12 cellular contexts compared by ENCODE assay signal in genomic region chr2:53353372-53354111, GRCh38.
A peak's percentile ranks its signal among the peaks of the same experiment; 100 is the strongest.
DNase-seq lines count a peak whose midpoint lies in the region; ATAC-seq, FAIRE-seq and TF ChIP-seq lines count a peak whose summit lies in the region.
"Had no signal": no experiment of that assay in that cellular context is flagged by ENCODE, and none has a peak within 500 bp of the region (broad histone marks: within the 10 kb centered on the region; RNA-seq: fewer than 3 reads in every experiment).

No MANE protein-coding gene starts in this region.

- peak; percentile 92 for FAIRE-seq in urothelium cell line (lab: Jason Lieb, UNC)

- H3K27ac Mint-ChIP-seq in MCF 10A (ENCODE audit: low read depth, unreplicated experiment): peak overlapping the region; percentile 85
- H3K27ac Mint-ChIP-seq: activated naive CD8-positive, alpha-beta T cell treated with anti-CD3 and anti-CD28 coated beads, Interleukin-2, amount 10 ng/mL, durations not matched to agents 7 days and 5 days had no signal

- no peaks in the 10 kb centered on the region for H3K27me3 Mint-ChIP-seq in MCF 10A (ENCODE audit: insufficient read depth, unreplicated experiment)
- H3K27me3 Mint-ChIP-seq: activated naive CD8-positive, alpha-beta T cell treated with anti-CD3 and anti-CD28 coated beads, Interleukin-2, amount 10 ng/mL, durations not matched to agents 7 days and 5 days had no signal

- POLR2A ChIA-PET in MCF 10A (lab: Yijun Ruan, JAX): interaction anchor here (1.0 kb wide), 1 partner anchor 9 kb away, joined by 3 read pairs; no protein-coding TSS in a partner anchor

- H3K4me3 ChIP-seq in breast epithelium (no peak overlapping the region), RWPE2 (ENCODE audit: severe bottlenecking) (no peak overlapping the region), fibroblast of villous mesenchyme (ENCODE audit: low read depth, low read length) (no peak overlapping the region), thyroid gland (replicated peaks in 1 of 3) (no peak overlapping the region)
- H3K4me3 ChIP-seq: stomach had no signal

- no peaks in the 10 kb centered on the region for H3K36me3 Mint-ChIP-seq in MCF 10A (ENCODE audit: insufficient read depth, unreplicated experiment)
- H3K36me3 Mint-ChIP-seq: activated naive CD8-positive, alpha-beta T cell treated with anti-CD3 and anti-CD28 coated beads, Interleukin-2, amount 10 ng/mL, durations not matched to agents 7 days and 5 days had no signal

- H3K4me3 Mint-ChIP-seq in MCF 10A (ENCODE audit: unreplicated experiment): no peak overlapping the region
- H3K4me3 Mint-ChIP-seq: activated naive CD8-positive, alpha-beta T cell treated with anti-CD3 and anti-CD28 coated beads, Interleukin-2, amount 10 ng/mL, durations not matched to agents 7 days and 5 days had no signal

- CTCF ChIA-PET in MCF 10A (lab: Yijun Ruan, JAX): no interaction called here

- no peak for TF ChIP-seq POLR2A in breast epithelium (IDR thresholded peaks at IDR 0.05)
- TF ChIP-seq POLR2A in thyroid gland (IDR thresholded peaks at IDR 0.05): no peak

- ATAC-seq in RWPE2 (ENCODE audit: low read depth) (peak; percentile 91), GM18868 (IDR thresholded peaks at IDR 0.05; ENCODE audit: unreplicated experiment) (no peak)

- no peak overlapping the region for H3K27ac ChIP-seq in breast epithelium
- peak overlapping the region; percentile 52 for H3K27ac ChIP-seq in RWPE2 (ENCODE audit: poor library complexity, severe bottlenecking)
- no peak overlapping the region for H3K27ac ChIP-seq in thyroid gland
- H3K27ac ChIP-seq: stomach had no signal

- intact Hi-C loops in MCF 10A (cut with micrococcal nuclease) (no loop called here), breast epithelium (cut with DNase I; ENCODE audit: low total_unique reads) (no loop called here), thyroid gland (cut with DNase I) (no loop called here)

- DNase-seq in MCF 10A (ENCODE audit: unreplicated experiment) (peak; percentile 87), breast epithelium (ENCODE audit: low spot score in 2 of 2) (no peak), RWPE2 (ENCODE audit: low spot score) (peak; percentile 73), fibroblast of villous mesenchyme (ENCODE audit: low read depth) (peak; percentile 85), urothelium cell line (ENCODE audit: low spot score) (peak; percentile 30), thyroid gland (no peak)
- no peak for DNase-seq in activated naive CD4-positive, alpha-beta T cell treated with Interleukin-2 at 50 U/mL for 16 hours
- DNase-seq: activated CD4-positive, alpha-beta T cell treated with anti-CD3 and anti-CD28 coated beads, Interleukin-2, amount 50 U/mL, for 1 hour; activated naive CD8-positive, alpha-beta T cell treated with anti-CD3 and anti-CD28 coated beads, Interleukin-2, amount 10 ng/mL, durations not matched to agents 7 days and 5 days; MV-4-11; stomach had no signal

- no TSS peak for BruUV-seq in MCF 10A (replicated peaks; lab: Mats Ljungman, UMichigan)

- TF ChIP-seq CTCF in MCF 10A (IDR thresholded peaks at IDR 0.05; ENCODE audit: unreplicated experiment) (no peak), breast epithelium (IDR thresholded peaks at IDR 0.05) (no peak), RWPE2 (IDR thresholded peaks at IDR 0.05; ENCODE audit: poor library complexity, severe bottlenecking) (no peak), fibroblast of villous mesenchyme (IDR thresholded peaks at IDR 0.05; ENCODE audit: insufficient read depth, low read depth, low read length) (no peak), thyroid gland (IDR thresholded peaks at IDR 0.05) (no peak)

- H3K9me3 Mint-ChIP-seq in MCF 10A (ENCODE audit: unreplicated experiment): no peaks in the 10 kb centered on the region
- H3K9me3 Mint-ChIP-seq: activated naive CD8-positive, alpha-beta T cell treated with anti-CD3 and anti-CD28 coated beads, Interleukin-2, amount 10 ng/mL, durations not matched to agents 7 days and 5 days had no signal

- H3K36me3 ChIP-seq in breast epithelium (no peaks in the 10 kb centered on the region), RWPE2 (ENCODE audit: low read depth) (no peaks in the 10 kb centered on the region), thyroid gland (no peaks in the 10 kb centered on the region)
- H3K36me3 ChIP-seq: stomach had no signal

- H3K27me3 ChIP-seq in breast epithelium: no peaks in the 10 kb centered on the region
- H3K27me3 ChIP-seq in RWPE2 (ENCODE audit: insufficient read depth, poor library complexity, severe bottlenecking): no peaks in the 10 kb centered on the region
- no peaks in the 10 kb centered on the region for H3K27me3 ChIP-seq in thyroid gland
- H3K27me3 ChIP-seq: stomach had no signal

- H3K4me1 ChIP-seq in breast epithelium: no peaks in the 10 kb centered on the region
- peaks cover 15% of the 10 kb centered on the region for H3K4me1 ChIP-seq in RWPE2 (ENCODE audit: insufficient read depth, poor library complexity, severe bottlenecking)
- no peaks in the 10 kb centered on the region for H3K4me1 ChIP-seq in thyroid gland
- H3K4me1 ChIP-seq: stomach had no signal

- WGBS in thyroid gland, 2 donors: 89 to 96% methylated on average over 5 of the region's 5 CpGs

- peaks cover 8% of the 10 kb centered on the region for H3K4me1 Mint-ChIP-seq in MCF 10A (ENCODE audit: insufficient read depth, unreplicated experiment)
- H3K4me1 Mint-ChIP-seq: activated naive CD8-positive, alpha-beta T cell treated with anti-CD3 and anti-CD28 coated beads, Interleukin-2, amount 10 ng/mL, durations not matched to agents 7 days and 5 days had no signal

- H3K9me3 ChIP-seq in breast epithelium (peaks cover 0 to 5% of the 10 kb centered on the region in 2 donors), RWPE2 (ENCODE audit: severe bottlenecking) (peaks cover 4% of the 10 kb centered on the region), thyroid gland (no peaks in the 10 kb centered on the region)

Comparison
In these comparisons a context has a peak if more than half of its experiments do, and no peak if none do; other contexts are left out.
1. DNase-seq: peak in MCF 10A (single experiment), RWPE2 (single experiment), fibroblast of villous mesenchyme (single experiment) and urothelium cell line (single experiment); none in breast epithelium (0 of 2), thyroid gland (0 of 2) and activated naive CD4-positive, alpha-beta T cell treated with Interleukin-2 at 50 U/mL for 16 hours (single experiment).